In genomic region chr5:60260658-60261057, GRCh38 we compare ENCODE assay signal across 28 cellular contexts.
A peak's percentile ranks its signal among the peaks of the same experiment; 100 is the strongest.
DNase-seq lines count a peak whose midpoint lies in the region; ATAC-seq, FAIRE-seq and TF ChIP-seq lines count a peak whose summit lies in the region.
"Had no signal": no experiment of that assay in that cellular context is flagged by ENCODE, and none has a peak within 500 bp of the region (broad histone marks: within the 10 kb centered on the region; RNA-seq: fewer than 3 reads in every experiment).

No MANE protein-coding gene starts in this region.

- BruUV-seq in MCF 10A (replicated peaks; lab: Mats Ljungman, UMichigan): no TSS peak

- no peaks in the 10 kb centered on the region for H3K9me3 Mint-ChIP-seq in dendritic cell treated with granulocyte-macrophage colony-stimulating factor and Interleukin-4, amounts not matched to agents 40 ng/mL and 50 ng/mL, for 4 days
- H3K9me3 Mint-ChIP-seq in MCF 10A (ENCODE audit: unreplicated experiment): no peaks in the 10 kb centered on the region
- H3K9me3 Mint-ChIP-seq: GM23338; H9; T-helper 1 cell treated with Interleukin-12 subunit alpha and Interleukin-12 subunit beta and Interleukin-4 antibody, amounts not matched to agents 30 μg/mL and 1 μg/mL, for 36 hours had no signal

- TF ChIP-seq CTCF in A549 (IDR thresholded peaks at IDR 0.05) (no peak), HL-60 (IDR thresholded peaks at IDR 0.05; ENCODE audit: insufficient read depth, low read length) (no peak), MCF 10A (IDR thresholded peaks at IDR 0.05; ENCODE audit: unreplicated experiment) (no peak)

- peaks cover 9% of the 10 kb centered on the region; the same call in 2 of the 3 replicates for H3K4me1 ChIP-seq in A549
- H3K4me1 ChIP-seq: Caco-2 had no signal

- DNase-seq in A549 (ENCODE audit: low read depth in 1 of 2, low spot score in 1 of 2): no peak
- no peak for DNase-seq in HL-60 (ENCODE audit: low read depth in 1 of 2, low spot score in 1 of 2)
- peak; percentile 11 for DNase-seq in RPMI7951 (ENCODE audit: low read depth)
- no peak for DNase-seq in D341Med (ENCODE audit: low spot score)
- DNase-seq in MCF 10A (ENCODE audit: unreplicated experiment): no peak
- DNase-seq in GDM1 (lab: John Stamatoyannopoulos, UW): no peak
- DNase-seq in activated T-cell treated with anti-CD3 and anti-CD28 coated beads for 4 hours: no peak
- DNase-seq: Caco-2; CD8-positive, alpha-beta T cell; DMS 273 treated with DMSO at 0.1 percent for 48 hours; DMS79; H9; HFFc6; IMR-90; KG1; MV-4-11; NCI-H2029; NCI-H446 treated with DMSO at 0.1 percent for 48 hours; NCI-H526; NCI-H82; PC-9; SHP77 had no signal

- no peak overlapping the region for H3K4me3 Mint-ChIP-seq in dendritic cell treated with granulocyte-macrophage colony-stimulating factor and Interleukin-4, amounts not matched to agents 40 ng/mL and 50 ng/mL, for 4 days
- no peak overlapping the region for H3K4me3 Mint-ChIP-seq in MCF 10A (ENCODE audit: unreplicated experiment)
- H3K4me3 Mint-ChIP-seq: CD8-positive, alpha-beta T cell; GM23338; H9; HFFc6; T-helper 1 cell treated with Interleukin-12 subunit alpha and Interleukin-12 subunit beta and Interleukin-4 antibody, amounts not matched to agents 30 μg/mL and 1 μg/mL, for 36 hours had no signal

- no peak overlapping the region for H3K27ac ChIP-seq in A549
- H3K27ac ChIP-seq in HL-60 (replicated peaks): peak overlapping the region; percentile 75; the same call in 1 of the 2 replicates
- H3K27ac ChIP-seq: PC-9, RWPE1 had no signal

- no peak for FAIRE-seq in A549 (lab: Jason Lieb, UNC)
- FAIRE-seq: A204.1 had no signal

- H3K4me2 ChIP-seq in A549: no peak overlapping the region
- H3K4me2 ChIP-seq: GM23338, PC-9 had no signal

- no peak for TF ChIP-seq EP300 in A549 (IDR thresholded peaks at IDR 0.05)

- H3K36me3 Mint-ChIP-seq in dendritic cell treated with granulocyte-macrophage colony-stimulating factor and Interleukin-4, amounts not matched to agents 40 ng/mL and 50 ng/mL, for 4 days (ENCODE audit: low read depth): no peaks in the 10 kb centered on the region
- H3K36me3 Mint-ChIP-seq in MCF 10A (ENCODE audit: insufficient read depth, unreplicated experiment): no peaks in the 10 kb centered on the region
- H3K36me3 Mint-ChIP-seq: CD8-positive, alpha-beta T cell had no signal

- no peaks in the 10 kb centered on the region for H3K27me3 ChIP-seq in HL-60 (ENCODE audit: insufficient read depth, poor library complexity, severe bottlenecking)
- H3K27me3 ChIP-seq: BLaER1 treated with 17β-estradiol and CSF1 and Interleukin-3, amounts not matched to agents 10 nM and 100 nM had no signal

- TF ChIP-seq POLR2A in A549 (IDR thresholded peaks at IDR 0.05; ENCODE audit: low read length): no peak

- no peaks in the 10 kb centered on the region for H3K27me3 Mint-ChIP-seq in dendritic cell treated with granulocyte-macrophage colony-stimulating factor and Interleukin-4, amounts not matched to agents 40 ng/mL and 50 ng/mL, for 4 days
- peaks cover 76% of the 10 kb centered on the region for H3K27me3 Mint-ChIP-seq in MCF 10A (ENCODE audit: insufficient read depth, unreplicated experiment)

- H3K9me3 ChIP-seq in A549: no peaks in the 10 kb centered on the region
- H3K9me3 ChIP-seq: Caco-2 had no signal

- POLR2A ChIA-PET in A549 (lab: Yijun Ruan, JAX): no interaction called here
- POLR2A ChIA-PET in MCF 10A (lab: Yijun Ruan, JAX): no interaction called here

- peaks cover 62% of the 10 kb centered on the region for H3K4me1 Mint-ChIP-seq in dendritic cell treated with granulocyte-macrophage colony-stimulating factor and Interleukin-4, amounts not matched to agents 40 ng/mL and 50 ng/mL, for 4 days (ENCODE audit: low read depth)
- H3K4me1 Mint-ChIP-seq in MCF 10A (ENCODE audit: insufficient read depth, unreplicated experiment): no peaks in the 10 kb centered on the region

- WGBS in A549 (ENCODE audit: missing lambda C conversion rate): 89% methylated on average over 1 of the region's 1 CpG

- intact Hi-C loops in dendritic cell treated with granulocyte-macrophage colony-stimulating factor and Interleukin-4, amounts not matched to agents 40 ng/mL and 50 ng/mL, for 4 days (cut with micrococcal nuclease): no loop called here
- intact Hi-C loops in MCF 10A (cut with micrococcal nuclease): no loop called here

- no peak for TF ChIP-seq RAD21 in A549 (conservative IDR thresholded peaks at IDR 0.05 in 1 of 2, IDR thresholded peaks at IDR 0.05 in 1 of 2)

- ATAC-seq in A549: no peak
- ATAC-seq: CD8-positive, alpha-beta T cell; GM23338 had no signal

- H3K27ac Mint-ChIP-seq in dendritic cell treated with granulocyte-macrophage colony-stimulating factor and Interleukin-4, amounts not matched to agents 40 ng/mL and 50 ng/mL, for 4 days: peak overlapping the region; percentile 70
- H3K27ac Mint-ChIP-seq in MCF 10A (ENCODE audit: low read depth, unreplicated experiment): no peak overlapping the region
- H3K27ac Mint-ChIP-seq: CD8-positive, alpha-beta T cell; GM23338; H9; HFFc6; T-helper 1 cell treated with Interleukin-12 subunit alpha and Interleukin-12 subunit beta and Interleukin-4 antibody, amounts not matched to agents 30 μg/mL and 1 μg/mL, for 36 hours had no signal

- no peak overlapping the region for H3K4me3 ChIP-seq in A549
- no peak overlapping the region for H3K4me3 ChIP-seq in HL-60 (replicated peaks; ENCODE audit: insufficient read depth, low read length)
- H3K4me3 ChIP-seq: BLaER1 treated with 17β-estradiol and CSF1 and Interleukin-3, amounts not matched to agents 10 nM and 100 nM; GM23338; PC-9 had no signal

- CTCF ChIA-PET in A549 (lab: Yijun Ruan, JAX): no interaction called here
- CTCF ChIA-PET in MCF 10A (lab: Yijun Ruan, JAX): no interaction called here

TF ChIP-seq in A549, 52 proteins besides CTCF, POLR2A, EP300 and RAD21:
- TF ChIP-seq CHD4 (IDR thresholded peaks at IDR 0.05; ENCODE audit: borderline replicate concordance) (no peak), JUNB (IDR thresholded peaks at IDR 0.05) (0 out of 2 replicates have a peak, but pooled peaks have one; percentile 15)
